20 cellular contexts compared by ENCODE assay signal in the genomic region with DNA sequence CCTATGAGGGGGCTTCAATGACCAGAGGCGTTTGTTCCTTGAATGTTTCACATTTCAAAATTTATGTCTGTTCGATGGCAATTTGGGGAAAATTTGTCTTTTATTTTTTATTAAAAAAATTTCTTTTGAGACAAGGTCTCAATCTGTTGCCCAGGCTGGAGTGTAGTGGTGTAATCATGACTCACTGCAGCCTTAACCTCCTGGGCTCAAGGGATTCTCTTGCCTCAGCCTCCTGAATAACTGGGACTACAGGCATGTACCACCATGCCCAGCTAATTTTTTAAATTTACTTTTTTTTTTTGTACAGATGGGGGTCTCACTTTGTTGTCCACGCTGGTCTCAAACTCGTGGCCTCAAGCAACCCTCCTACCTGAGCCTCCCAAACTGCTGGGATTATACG.
"Had no signal": no experiment of that assay in that cellular context is flagged by ENCODE, and none has a peak within 500 bp of the region (broad histone marks: within the 10 kb centered on the region; RNA-seq: fewer than 3 reads in every experiment).

No MANE protein-coding gene starts in this region.

- H3K9me3 ChIP-seq: esophagus muscularis mucosa, tibial nerve had no signal

- DNase-seq: activated CD4-positive, alpha-beta T cell treated with anti-CD3 and anti-CD28 coated beads, Interleukin-2, amount 50 U/mL, for 48 hours; activated gamma-delta T cell treated with Interleukin-2 at 50 U/mL for 16 hours; activated T-cell treated with anti-CD3 and anti-CD28 coated beads for 4 hours; anterior cingulate cortex; effector CD4-positive, alpha-beta T cell; foreskin fibroblast; head of caudate nucleus; kidney; occipital lobe; posterior cingulate gyrus; stimulated activated CD4-positive, alpha-beta T cell treated with anti-CD3 and anti-CD28 coated beads, Interleukin-2, amount 100 ng/mL, for 24 hours; stimulated activated naive CD4-positive, alpha-beta T cell treated with Interleukin-2 at 50 U/mL for 16 hours; WERI-Rb-1 had no signal

- H3K4me3 Mint-ChIP-seq: activated naive CD8-positive, alpha-beta T cell; activated T-helper 1 cell treated with anti-CD3 and anti-CD28 coated beads, Interleukin-12 subunit alpha, Interleukin-12 subunit beta, Interleukin-2, Interleukin-4 antibody, amounts not matched to agents 30 ng/mL and 10 ng/mL and 1 ng/mL, durations not matched to agents 14 hours and 24 hours and 36 hours; brain; central memory CD8-positive, alpha-beta T cell had no signal

- H3K27me3 ChIP-seq: esophagus muscularis mucosa, tibial nerve had no signal

- H3K27ac ChIP-seq: esophagus muscularis mucosa, tibial nerve, WERI-Rb-1 had no signal

- H3K27ac Mint-ChIP-seq: activated naive CD8-positive, alpha-beta T cell; activated T-helper 1 cell treated with anti-CD3 and anti-CD28 coated beads, Interleukin-12 subunit alpha, Interleukin-12 subunit beta, Interleukin-2, Interleukin-4 antibody, amounts not matched to agents 30 ng/mL and 10 ng/mL and 1 ng/mL, durations not matched to agents 14 hours and 24 hours and 36 hours; brain had no signal

- H3K36me3 Mint-ChIP-seq: activated naive CD8-positive, alpha-beta T cell; brain had no signal

- ATAC-seq: left lobe of liver had no signal

- H3K9me3 Mint-ChIP-seq: activated T-helper 1 cell treated with anti-CD3 and anti-CD28 coated beads, Interleukin-12 subunit alpha, Interleukin-12 subunit beta, Interleukin-2, Interleukin-4 antibody, amounts not matched to agents 30 ng/mL and 10 ng/mL and 1 ng/mL, durations not matched to agents 14 hours and 24 hours and 36 hours; brain; central memory CD8-positive, alpha-beta T cell had no signal

- H3K4me1 Mint-ChIP-seq: brain; central memory CD8-positive, alpha-beta T cell had no signal

- H3K4me1 ChIP-seq: esophagus muscularis mucosa had no signal

- H3K36me3 ChIP-seq: esophagus muscularis mucosa, tibial nerve, WERI-Rb-1 had no signal

- H3K4me3 ChIP-seq: esophagus muscularis mucosa, tibial nerve had no signal
